12 cellular contexts compared by ENCODE assay signal in the genomic region with DNA sequence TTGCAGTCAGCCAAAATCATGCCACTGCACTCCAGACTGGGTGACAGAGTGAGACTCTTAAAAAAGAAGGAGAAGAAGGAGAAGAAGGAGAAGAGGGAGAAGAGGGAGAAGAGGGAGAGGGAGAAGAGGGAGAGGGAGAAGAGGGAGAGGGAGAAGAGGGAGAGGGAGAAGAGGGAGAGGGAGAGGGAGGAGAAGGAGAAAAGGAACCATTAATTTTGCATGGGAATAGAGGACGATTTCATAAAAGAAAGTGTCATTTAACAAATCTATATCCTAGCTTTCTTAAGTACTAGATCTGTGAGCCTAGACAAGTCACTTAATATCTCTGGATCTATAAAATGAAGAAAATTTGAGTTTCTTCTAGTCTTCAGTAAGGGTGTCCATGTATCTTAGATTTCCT. TPM values are rescaled to one million over a fixed set of nuclear protein-coding genes. Genes with fewer than 3 reads are reported as not detected.
DNase-seq lines count a peak whose midpoint lies in the region; ATAC-seq and TF ChIP-seq lines count a peak whose summit lies in the region.
"Had no signal": no experiment of that assay in that cellular context is flagged by ENCODE, and none has a peak within 500 bp of the region (broad histone marks: within the 10 kb centered on the region; RNA-seq: fewer than 3 reads in every experiment).

No MANE protein-coding gene starts in this region.

- peak overlapping the region; percentile 48 for H3K27ac Mint-ChIP-seq in activated T-cell treated with anti-CD3 and anti-CD28 coated beads, Interleukin-2, amount 50 U/mL, for 24 hours
- peak overlapping the region; percentile 60 for H3K27ac Mint-ChIP-seq in activated naive CD8-positive, alpha-beta T cell treated with anti-CD3 and anti-CD28 coated beads, Interleukin-2, amount 50 U/mL, for 24 hours
- no peak overlapping the region for H3K27ac Mint-ChIP-seq in activated naive CD8-positive, alpha-beta T cell treated with anti-CD3 and anti-CD28 coated beads for 36 hours
- no peak overlapping the region for H3K27ac Mint-ChIP-seq in endothelial cell (ENCODE audit: unreplicated experiment)

- H3K4me3 Mint-ChIP-seq in activated T-cell treated with anti-CD3 and anti-CD28 coated beads, Interleukin-2, amount 50 U/mL, for 24 hours: no peak overlapping the region
- no peak overlapping the region for H3K4me3 Mint-ChIP-seq in activated naive CD8-positive, alpha-beta T cell treated with anti-CD3 and anti-CD28 coated beads, Interleukin-2, amount 50 U/mL, for 24 hours
- no peak overlapping the region for H3K4me3 Mint-ChIP-seq in activated naive CD8-positive, alpha-beta T cell treated with anti-CD3 and anti-CD28 coated beads for 36 hours
- H3K4me3 Mint-ChIP-seq in endothelial cell (ENCODE audit: unreplicated experiment): no peak overlapping the region

- no peak for ATAC-seq in activated naive CD8-positive, alpha-beta T cell treated with anti-CD3 and anti-CD28 coated beads, Interleukin-2, amount 50 U/mL, for 24 hours
- ATAC-seq: HCT116 had no signal

- H3K4me1 Mint-ChIP-seq in activated T-cell treated with anti-CD3 and anti-CD28 coated beads, Interleukin-2, amount 50 U/mL, for 24 hours (ENCODE audit: low read depth): peaks cover 35% of the 10 kb centered on the region
- peaks cover 29% of the 10 kb centered on the region for H3K4me1 Mint-ChIP-seq in activated naive CD8-positive, alpha-beta T cell treated with anti-CD3 and anti-CD28 coated beads, Interleukin-2, amount 50 U/mL, for 24 hours
- H3K4me1 Mint-ChIP-seq in activated naive CD8-positive, alpha-beta T cell treated with anti-CD3 and anti-CD28 coated beads for 36 hours: peaks cover 22% of the 10 kb centered on the region
- no peaks in the 10 kb centered on the region for H3K4me1 Mint-ChIP-seq in endothelial cell (ENCODE audit: unreplicated experiment)

- H3K36me3 Mint-ChIP-seq in activated T-cell treated with anti-CD3 and anti-CD28 coated beads, Interleukin-2, amount 50 U/mL, for 24 hours (ENCODE audit: low read depth): peaks cover 87% of the 10 kb centered on the region
- H3K36me3 Mint-ChIP-seq in activated naive CD8-positive, alpha-beta T cell treated with anti-CD3 and anti-CD28 coated beads, Interleukin-2, amount 50 U/mL, for 24 hours (ENCODE audit: low read depth): peaks cover 37% of the 10 kb centered on the region
- H3K36me3 Mint-ChIP-seq in activated naive CD8-positive, alpha-beta T cell treated with anti-CD3 and anti-CD28 coated beads for 36 hours: peaks cover 16% of the 10 kb centered on the region
- H3K36me3 Mint-ChIP-seq in endothelial cell (ENCODE audit: low read depth, unreplicated experiment): peaks cover 3% of the 10 kb centered on the region

- no peaks in the 10 kb centered on the region for H3K9me3 Mint-ChIP-seq in activated T-cell treated with anti-CD3 and anti-CD28 coated beads, Interleukin-2, amount 50 U/mL, for 24 hours
- no peaks in the 10 kb centered on the region for H3K9me3 Mint-ChIP-seq in activated naive CD8-positive, alpha-beta T cell treated with anti-CD3 and anti-CD28 coated beads, Interleukin-2, amount 50 U/mL, for 24 hours
- no peaks in the 10 kb centered on the region for H3K9me3 Mint-ChIP-seq in activated naive CD8-positive, alpha-beta T cell treated with anti-CD3 and anti-CD28 coated beads for 36 hours
- no peaks in the 10 kb centered on the region for H3K9me3 Mint-ChIP-seq in endothelial cell (ENCODE audit: unreplicated experiment)

- H3K27me3 Mint-ChIP-seq in activated T-cell treated with anti-CD3 and anti-CD28 coated beads, Interleukin-2, amount 50 U/mL, for 24 hours: no peaks in the 10 kb centered on the region
- no peaks in the 10 kb centered on the region for H3K27me3 Mint-ChIP-seq in activated naive CD8-positive, alpha-beta T cell treated with anti-CD3 and anti-CD28 coated beads, Interleukin-2, amount 50 U/mL, for 24 hours
- no peaks in the 10 kb centered on the region for H3K27me3 Mint-ChIP-seq in activated naive CD8-positive, alpha-beta T cell treated with anti-CD3 and anti-CD28 coated beads for 36 hours
- no peaks in the 10 kb centered on the region for H3K27me3 Mint-ChIP-seq in endothelial cell (ENCODE audit: unreplicated experiment)
- H3K27me3 Mint-ChIP-seq: CD4-positive, CD25-positive, alpha-beta regulatory T cell had no signal

- TF ChIP-seq CTCF in endothelial cell (IDR thresholded peaks at IDR 0.05; ENCODE audit: unreplicated experiment): no peak

- no peak for DNase-seq in activated T-cell treated with anti-CD3 and anti-CD28 coated beads, Interleukin-2, amount 50 U/mL, for 24 hours
- DNase-seq in activated T-cell treated with anti-CD3 and anti-CD28 coated beads, Interleukin-2, amount 50 U/mL, for 1 hour: no peak
- no peak for DNase-seq in activated naive CD8-positive, alpha-beta T cell treated with anti-CD3 and anti-CD28 coated beads, Interleukin-2, amount 50 U/mL, for 24 hours
- DNase-seq in activated naive CD8-positive, alpha-beta T cell treated with anti-CD3 and anti-CD28 coated beads for 36 hours: no peak
- DNase-seq in left kidney (ENCODE audit: low read depth, low spot score) (peak; percentile 22), amniotic stem cell (lab: John Stamatoyannopoulos, UW) (no peak), endothelial cell (ENCODE audit: low spot score) (no peak)
- DNase-seq: ACHN; CD4-positive, CD25-positive, alpha-beta regulatory T cell; DMS53; GF-D8 had no signal

RNA-seq across cellular contexts. Expression of gene NOL10, which starts 9.6 kb away (rescaled TPM):
- 10 to 100 TPM; 48.1 to 49.9 TPM for total RNA-seq in activated naive CD8-positive, alpha-beta T cell treated with anti-CD3 and anti-CD28 coated beads for 36 hours
- 19.6 TPM for total RNA-seq in endothelial cell (ENCODE audit: unreplicated experiment)

RNA-seq across cellular contexts. Expression of gene ATP6V1C2, which starts 41.2 kb away (rescaled TPM):
- not detected for total RNA-seq in activated naive CD8-positive, alpha-beta T cell treated with anti-CD3 and anti-CD28 coated beads for 36 hours
- not detected for total RNA-seq in endothelial cell (ENCODE audit: unreplicated experiment)
- total RNA-seq: CD4-positive, CD25-positive, alpha-beta regulatory T cell had no signal

Comparison
In these comparisons a context has a peak if more than half of its experiments do, and no peak if none do; other contexts are left out.
1. H3K27ac Mint-ChIP-seq: peak in activated T-cell treated with anti-CD3 and anti-CD28 coated beads, Interleukin-2, amount 50 U/mL, for 24 hours (single experiment) and activated naive CD8-positive, alpha-beta T cell treated with anti-CD3 and anti-CD28 coated beads, Interleukin-2, amount 50 U/mL, for 24 hours (single experiment); none in activated naive CD8-positive, alpha-beta T cell treated with anti-CD3 and anti-CD28 coated beads for 36 hours (single experiment) and endothelial cell (single experiment).